In genomic region chr11:132312616-132313210, GRCh38 we compare ENCODE assay signal across 11 cellular contexts.
A peak's percentile ranks its signal among the peaks of the same experiment; 100 is the strongest.
DNase-seq lines count a peak whose midpoint lies in the region; ATAC-seq and TF ChIP-seq lines count a peak whose summit lies in the region.
"Had no signal": no experiment of that assay in that cellular context is flagged by ENCODE, and none has a peak within 500 bp of the region (broad histone marks: within the 10 kb centered on the region; RNA-seq: fewer than 3 reads in every experiment).

No MANE protein-coding gene starts in this region.

- DNase-seq in NCI-H1417 (lab: John Stamatoyannopoulos, UW) (peak in 2 of 3 experiments; percentile 28 to 42), NCI-H1417 treated with DMSO at 0.1 percent for 48 hours (lab: John Stamatoyannopoulos, UW) (no peak), NAMALWA (ENCODE audit: low spot score) (peak; percentile 48), mammary epithelial cell (no peak), medulla oblongata (ENCODE audit: extremely low spot score) (peak; percentile 64), COR-L47 (lab: John Stamatoyannopoulos, UW) (no peak), NCI-H524 treated with DMSO at 0.1 percent for 48 hours (lab: John Stamatoyannopoulos, UW) (no peak)
- DNase-seq: activated B cell treated with CpG ODN at 0.5 μM for 24 hours had no signal

- no peak overlapping the region for H3K9ac ChIP-seq in mammary epithelial cell (ENCODE audit: insufficient read depth, low read length)

- in situ Hi-C loops in mammary epithelial cell (cut with MboI; ENCODE audit: low sequenced_read_pairs in 2 of 2) = no loop called here

- H4K20me1 ChIP-seq in mammary epithelial cell (ENCODE audit: insufficient read depth, low read length) = no peaks in the 10 kb centered on the region

- H3K79me2 ChIP-seq in mammary epithelial cell (ENCODE audit: insufficient read depth, low read length) = no peaks in the 10 kb centered on the region

- WGBS in mammary epithelial cell (ENCODE audit: low coverage, missing lambda C conversion rate) = 52% methylated on average over 5 of the region's 8 CpGs

- H2AFZ ChIP-seq in mammary epithelial cell (ENCODE audit: low read depth, low read length) = no peak overlapping the region

- intact Hi-C loops in mammary epithelial cell (cut with micrococcal nuclease) = no loop called here

- H3K4me2 ChIP-seq in mammary epithelial cell (ENCODE audit: insufficient read depth, low read depth, low read length) = peak overlapping the region; percentile 24
- H3K4me2 ChIP-seq: A549 had no signal

- BruUV-seq in mammary epithelial cell (replicated peaks; lab: Mats Ljungman, UMichigan) = no TSS peak

- H3K27me3 ChIP-seq in mammary epithelial cell (ENCODE audit: insufficient read depth, low read length) = no peaks in the 10 kb centered on the region
- H3K27me3 ChIP-seq: neutrophil had no signal

- H3K9me3 ChIP-seq in mammary epithelial cell (replicated peaks; ENCODE audit: insufficient read depth, low read length) = no peaks in the 10 kb centered on the region
- H3K9me3 ChIP-seq: A549, neutrophil had no signal

- peaks cover 13% of the 10 kb centered on the region for H3K4me1 ChIP-seq in mammary epithelial cell (ENCODE audit: insufficient read depth, low read length)
- H3K4me1 ChIP-seq: A549 had no signal

- H3K27ac ChIP-seq in mammary epithelial cell (ENCODE audit: insufficient read depth, low read depth, low read length) = no peak overlapping the region
- H3K27ac ChIP-seq: A549, neutrophil had no signal

- H3K4me3 ChIP-seq in mammary epithelial cell (replicated peaks in 1 of 3; ENCODE audit: insufficient read depth in 1 of 3, low read depth in 2 of 3, low read length in 3 of 3) = no peak overlapping the region
- H3K4me3 ChIP-seq: A549 had no signal

- dilution Hi-C loops in mammary epithelial cell (cut with HindIII; ENCODE audit: low sequenced_read_pairs) = no loop called here

- CTCF ChIA-PET in mammary epithelial cell (lab: Charles Lee; ENCODE audit: low non-redundant PET) = interaction anchor here (0.6 kb wide), 1 partner anchor 18 kb away, joined by 8 read pairs; no protein-coding TSS in a partner anchor

- ATAC-seq in GM21423 (IDR thresholded peaks at IDR 0.05; ENCODE audit: unreplicated experiment) = no peak
- ATAC-seq: A549 had no signal

- TF ChIP-seq CTCF in mammary epithelial cell (conservative IDR thresholded peaks at IDR 0.05 in 1 of 2, IDR thresholded peaks at IDR 0.05 in 1 of 2; ENCODE audit: extremely low read depth in 1 of 2, insufficient read depth in 1 of 2, low read depth in 1 of 2, low read length in 2 of 2) = peak; percentile 52 to 81

- H3K36me3 ChIP-seq in mammary epithelial cell (ENCODE audit: insufficient read depth, low read length) = no peaks in the 10 kb centered on the region
- H3K36me3 ChIP-seq: neutrophil had no signal

Comparison
In these comparisons a context has a peak if more than half of its experiments do, and no peak if none do; other contexts are left out.
1. DNase-seq: peak in NCI-H1417 (2 of 3), NAMALWA (single experiment) and medulla oblongata (single experiment); none in NCI-H1417 treated with DMSO at 0.1 percent for 48 hours (single experiment), mammary epithelial cell (single experiment), COR-L47 (single experiment) and NCI-H524 treated with DMSO at 0.1 percent for 48 hours (single experiment).